In the genomic region with DNA sequence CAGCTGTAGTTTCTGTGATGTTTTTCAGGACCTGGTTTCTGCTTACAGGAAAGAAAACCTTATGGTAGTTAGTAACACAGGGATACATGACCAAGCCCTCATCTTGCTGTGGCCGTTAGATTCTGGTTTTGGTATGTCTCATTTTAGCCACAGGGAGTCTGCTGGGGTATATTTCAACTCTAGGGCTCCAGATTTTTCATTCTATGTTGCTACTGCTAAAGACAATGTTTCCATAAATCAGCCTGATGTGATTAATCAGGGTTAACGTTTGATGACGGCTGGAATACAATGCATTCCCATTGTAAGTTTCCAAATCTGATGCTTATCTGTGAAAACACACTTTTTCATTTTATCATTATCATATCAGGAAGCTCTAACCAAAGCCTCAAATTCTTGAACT, we compare ENCODE assay signal across 17 cellular contexts. TPM values are rescaled to one million over a fixed set of nuclear protein-coding genes. Genes with fewer than 3 reads are reported as not detected.
DNase-seq lines count a peak whose midpoint lies in the region; ATAC-seq and TF ChIP-seq lines count a peak whose summit lies in the region.
"Had no signal": no experiment of that assay in that cellular context is flagged by ENCODE, and none has a peak within 500 bp of the region (broad histone marks: within the 10 kb centered on the region; RNA-seq: fewer than 3 reads in every experiment).

No MANE protein-coding gene starts in this region.

- H3K27ac ChIP-seq in OCI-LY7 (ENCODE audit: low read depth, low read length, poor library complexity, severe bottlenecking) (no peak overlapping the region), lower lobe of right lung (no peak overlapping the region)
- H3K27ac ChIP-seq: A549, ascending aorta, C4-2B, colonic mucosa, foreskin keratinocyte, thyroid gland, VCaP had no signal

- no peak for DNase-seq in activated T-cell treated with anti-CD3 and anti-CD28 coated beads, Interleukin-2, amount 50 U/mL, for 72 hours
- DNase-seq in activated T-cell treated with anti-CD3 and anti-CD28 coated beads, Interleukin-2, amount 50 U/mL, for 48 hours: no peak
- DNase-seq in OCI-LY7 (ENCODE audit: low spot score): no peak
- DNase-seq in astrocyte of the spinal cord (ENCODE audit: low read depth, low spot score): peak; percentile 19
- DNase-seq in lower lobe of right lung: no peak
- DNase-seq in activated CD4-positive, CD25-positive, alpha-beta regulatory T cell treated with anti-CD3 and anti-CD28 coated beads, Interleukin-2, amount 50 U/mL, for 72 hours: no peak
- no peak for DNase-seq in NCI-H446 treated with DMSO at 0.1 percent for 48 hours (lab: John Stamatoyannopoulos, UW)
- DNase-seq: NCI-H187, T-cell, thyroid gland had no signal

- peak overlapping the region; percentile 11; the same call in 1 of the 2 replicates for H3K4me2 ChIP-seq in OCI-LY7 (ENCODE audit: low read length)

- H3K27ac Mint-ChIP-seq in activated T-cell treated with anti-CD3 and anti-CD28 coated beads, Interleukin-2, amount 50 U/mL, for 72 hours: peak overlapping the region; percentile 31
- H3K27ac Mint-ChIP-seq in stimulated activated naive CD8-positive, alpha-beta T cell treated with anti-CD3 and anti-CD28 coated beads, Interleukin-15, Interleukin-2, amounts not matched to agents 100 ng/mL and 50 ng/mL, for 24 hours: peak overlapping the region; percentile 74
- H3K27ac Mint-ChIP-seq: T-cell had no signal

- no peaks in the 10 kb centered on the region for H3K27me3 Mint-ChIP-seq in activated T-cell treated with anti-CD3 and anti-CD28 coated beads, Interleukin-2, amount 50 U/mL, for 72 hours (ENCODE audit: low read depth)
- H3K27me3 Mint-ChIP-seq in stimulated activated naive CD8-positive, alpha-beta T cell treated with anti-CD3 and anti-CD28 coated beads, Interleukin-15, Interleukin-2, amounts not matched to agents 100 ng/mL and 50 ng/mL, for 24 hours: no peaks in the 10 kb centered on the region
- H3K27me3 Mint-ChIP-seq: T-cell had no signal

- H4K20me1 ChIP-seq in OCI-LY7 (ENCODE audit: insufficient read depth, low read length): no peaks in the 10 kb centered on the region

- peak; percentile 43 to 73 for ATAC-seq in activated T-cell treated with anti-CD3 and anti-CD28 coated beads, Interleukin-2, amount 50 U/mL, for 72 hours (replicated peaks in 1 of 2)
- ATAC-seq in lower lobe of right lung: no peak
- ATAC-seq: T-cell had no signal

- in situ Hi-C loops in astrocyte of the spinal cord (cut with HindIII; ENCODE audit: low sequenced_read_pairs): no loop called here

- H3K4me1 ChIP-seq in OCI-LY7 (ENCODE audit: insufficient read depth, low read length, poor library complexity, severe bottlenecking) (peaks cover 43% of the 10 kb centered on the region), lower lobe of right lung (no peaks in the 10 kb centered on the region)
- H3K4me1 ChIP-seq: ascending aorta, colonic mucosa, thyroid gland had no signal

- H3K9me3 Mint-ChIP-seq in activated T-cell treated with anti-CD3 and anti-CD28 coated beads, Interleukin-2, amount 50 U/mL, for 72 hours: peaks cover 2% of the 10 kb centered on the region in 2 donors
- peaks cover 4% of the 10 kb centered on the region for H3K9me3 Mint-ChIP-seq in stimulated activated naive CD8-positive, alpha-beta T cell treated with anti-CD3 and anti-CD28 coated beads, Interleukin-15, Interleukin-2, amounts not matched to agents 100 ng/mL and 50 ng/mL, for 24 hours
- H3K9me3 Mint-ChIP-seq: T-cell had no signal

- H3K4me3 Mint-ChIP-seq in activated T-cell treated with anti-CD3 and anti-CD28 coated beads, Interleukin-2, amount 50 U/mL, for 72 hours: peak overlapping the region in 1 of 2 donors; percentile 2
- H3K4me3 Mint-ChIP-seq in stimulated activated naive CD8-positive, alpha-beta T cell treated with anti-CD3 and anti-CD28 coated beads, Interleukin-15, Interleukin-2, amounts not matched to agents 100 ng/mL and 50 ng/mL, for 24 hours: no peak overlapping the region
- H3K4me3 Mint-ChIP-seq: T-cell had no signal

- H3K36me3 ChIP-seq in OCI-LY7 (ENCODE audit: insufficient read depth, low read length) (no peaks in the 10 kb centered on the region), lower lobe of right lung (no peaks in the 10 kb centered on the region)
- H3K36me3 ChIP-seq: ascending aorta, colonic mucosa, thyroid gland had no signal

- no peaks in the 10 kb centered on the region for H3K9me2 ChIP-seq in OCI-LY7 (ENCODE audit: insufficient read depth, low read length)

- CTCF ChIA-PET in OCI-LY7 (lab: Charles Lee; ENCODE audit: unreplicated experiment): interaction anchor here (1.6 kb wide), 1 partner anchor 59 kb away, joined by 5 read pairs; no protein-coding TSS in a partner anchor

- no peaks in the 10 kb centered on the region for H3K27me3 ChIP-seq in lower lobe of right lung (ENCODE audit: low read depth)
- H3K27me3 ChIP-seq: ascending aorta, colonic mucosa, foreskin keratinocyte, thyroid gland had no signal

- intact Hi-C loops in OCI-LY7 (cut with micrococcal nuclease; ENCODE audit: unreplicated experiment): no loop called here
- intact Hi-C loops in lower lobe of right lung (cut with DNase I): no loop called here

- no peak overlapping the region for H3K4me3 ChIP-seq in OCI-LY7 (ENCODE audit: low read depth, low read length, poor library complexity, severe bottlenecking)
- no peak overlapping the region for H3K4me3 ChIP-seq in astrocyte of the spinal cord (ENCODE audit: low read depth, low read length)
- H3K4me3 ChIP-seq in lower lobe of right lung: no peak overlapping the region
- H3K4me3 ChIP-seq: A549, ascending aorta, colonic mucosa, thyroid gland had no signal

- peaks cover 5% of the 10 kb centered on the region; the same call in 1 of the 2 replicates for H3K9me3 ChIP-seq in OCI-LY7 (ENCODE audit: low read length)
- H3K9me3 ChIP-seq in lower lobe of right lung: no peaks in the 10 kb centered on the region
- H3K9me3 ChIP-seq: A549, ascending aorta, colonic mucosa, thyroid gland had no signal

- no peaks in the 10 kb centered on the region for H3K79me2 ChIP-seq in OCI-LY7 (ENCODE audit: insufficient read depth, low read depth, low read length)

- H3K4me1 Mint-ChIP-seq in activated T-cell treated with anti-CD3 and anti-CD28 coated beads, Interleukin-2, amount 50 U/mL, for 72 hours (ENCODE audit: low read depth): peaks cover 46% of the 10 kb centered on the region
- peaks cover 48% of the 10 kb centered on the region for H3K4me1 Mint-ChIP-seq in stimulated activated naive CD8-positive, alpha-beta T cell treated with anti-CD3 and anti-CD28 coated beads, Interleukin-15, Interleukin-2, amounts not matched to agents 100 ng/mL and 50 ng/mL, for 24 hours (ENCODE audit: low read depth)

- peaks cover 2 to 3% of the 10 kb centered on the region in 2 donors for H3K36me3 Mint-ChIP-seq in activated T-cell treated with anti-CD3 and anti-CD28 coated beads, Interleukin-2, amount 50 U/mL, for 72 hours (ENCODE audit: insufficient read depth in 2 of 2)
- peaks cover 4% of the 10 kb centered on the region for H3K36me3 Mint-ChIP-seq in stimulated activated naive CD8-positive, alpha-beta T cell treated with anti-CD3 and anti-CD28 coated beads, Interleukin-15, Interleukin-2, amounts not matched to agents 100 ng/mL and 50 ng/mL, for 24 hours (ENCODE audit: low read depth)
- H3K36me3 Mint-ChIP-seq: T-cell had no signal

- H2AFZ ChIP-seq in OCI-LY7 (ENCODE audit: low read length): peak overlapping the region; percentile 81

- TF ChIP-seq CTCF in OCI-LY7 (conservative IDR thresholded peaks at IDR 0.05; ENCODE audit: low read length): no peak
- TF ChIP-seq CTCF in astrocyte of the spinal cord (IDR thresholded peaks at IDR 0.05; ENCODE audit: low read depth, low read length): no peak
- no peak for TF ChIP-seq CTCF in lower lobe of right lung (IDR thresholded peaks at IDR 0.05)

- POLR2A ChIA-PET in OCI-LY7 (lab: Charles Lee): interaction anchor here (1.0 to 1.6 kb wide), 2 partner anchors 11 to 532 kb away, joined by 4 read pairs; no protein-coding TSS in a partner anchor

- no TSS peak for BruUV-seq in OCI-LY7 (replicated peaks; lab: Mats Ljungman, UMichigan)

RNA-seq across cellular contexts. Expression of a gene that starts 48.2 kb away (rescaled TPM):
- 1 to 10 TPM; 3.2 to 5.9 TPM for total RNA-seq in activated T-cell treated with anti-CD3 and anti-CD28 coated beads, Interleukin-2, amount 50 U/mL, for 72 hours
- 7.2 and 8.9 TPM in 2 replicates for total RNA-seq in OCI-LY7 (2014; rRNA removed; shearing (Covaris generic))
- total RNA-seq in OCI-LY7 (2022) (0.32 and 0.33 TPM in 2 replicates), lower lobe of right lung (75.7 TPM)

Comparison
In these comparisons a context has a peak if more than half of its experiments do, and no peak if none do; other contexts are left out.
1. ATAC-seq: peak in activated T-cell treated with anti-CD3 and anti-CD28 coated beads, Interleukin-2, amount 50 U/mL, for 72 hours (2 of 2); none in lower lobe of right lung (0 of 2).